ENCODE assay signal across 2 cellular contexts in the genomic region with DNA sequence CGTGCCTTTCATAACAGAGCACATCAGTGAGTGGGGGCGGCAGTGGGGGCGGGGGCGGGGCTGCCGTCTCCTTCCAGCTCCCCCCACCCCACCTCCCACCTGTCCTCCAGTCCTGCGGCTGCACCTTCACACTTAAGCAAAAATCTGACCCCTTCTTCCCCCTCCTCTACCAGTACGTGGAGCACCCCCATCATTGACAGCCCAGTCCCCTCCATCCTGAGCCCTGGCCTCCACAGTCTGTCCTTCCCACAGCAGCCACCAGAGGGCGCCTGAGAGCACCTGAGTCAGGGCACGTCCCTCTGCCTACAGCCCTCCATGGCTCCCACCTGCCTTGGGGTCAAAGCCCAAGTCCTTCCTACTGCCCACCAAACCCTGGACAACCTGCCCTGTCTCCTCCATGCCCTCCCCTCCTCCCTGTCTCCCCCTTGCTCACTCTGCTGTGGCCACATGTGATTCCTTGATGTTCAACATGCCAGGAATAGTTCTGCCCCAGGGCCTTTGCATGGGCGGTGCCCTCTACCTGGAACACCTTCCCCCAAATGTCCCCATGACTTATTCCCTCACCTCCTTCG.
A peak's percentile ranks its signal among the peaks of the same experiment; 100 is the strongest.
TF ChIP-seq lines count a peak whose summit lies in the region.

No MANE protein-coding gene starts in this region.

TF ChIP-seq in HEK293, 187 proteins besides CTCF, POLR2A, EP300 and RAD21 (continued from another document and continues in another):
- TF ChIP-seq, protein P1, sequence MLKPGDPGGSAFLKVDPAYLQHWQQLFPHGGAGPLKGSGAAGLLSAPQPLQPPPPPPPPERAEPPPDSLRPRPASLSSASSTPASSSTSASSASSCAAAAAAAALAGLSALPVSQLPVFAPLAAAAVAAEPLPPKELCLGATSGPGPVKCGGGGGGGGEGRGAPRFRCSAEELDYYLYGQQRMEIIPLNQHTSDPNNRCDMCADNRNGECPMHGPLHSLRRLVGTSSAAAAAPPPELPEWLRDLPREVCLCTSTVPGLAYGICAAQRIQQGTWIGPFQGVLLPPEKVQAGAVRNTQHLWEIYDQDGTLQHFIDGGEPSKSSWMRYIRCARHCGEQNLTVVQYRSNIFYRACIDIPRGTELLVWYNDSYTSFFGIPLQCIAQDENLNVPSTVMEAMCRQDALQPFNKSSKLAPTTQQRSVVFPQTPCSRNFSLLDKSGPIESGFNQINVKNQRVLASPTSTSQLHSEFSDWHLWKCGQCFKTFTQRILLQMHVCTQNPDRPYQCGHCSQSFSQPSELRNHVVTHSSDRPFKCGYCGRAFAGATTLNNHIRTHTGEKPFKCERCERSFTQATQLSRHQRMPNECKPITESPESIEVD (tag by site-specific recombination; IDR thresholded peaks at IDR 0.05) = no peak
- TF ChIP-seq ZFP41 (tag by site-specific recombination; IDR thresholded peaks at IDR 0.05; ENCODE audit: borderline replicate concordance) (peak; percentile 40; the same call in 1 of the 2 replicates), ZNF544 (tag by site-specific recombination; IDR thresholded peaks at IDR 0.05) (no peak), ZNF670 (tag by site-specific recombination; IDR thresholded peaks at IDR 0.05; ENCODE audit: low read depth) (no peak), ZNF707 (tag by site-specific recombination; IDR thresholded peaks at IDR 0.05) (no peak), IKZF3 (tag by site-specific recombination; IDR thresholded peaks at IDR 0.05) (no peak), ZNF274 (IDR thresholded peaks at IDR 0.05; ENCODE audit: low read length) (no peak), ZNF274 (tag by site-specific recombination; IDR thresholded peaks at IDR 0.05; ENCODE audit: borderline replicate concordance) (no peak), ZBTB48 (tag by site-specific recombination; IDR thresholded peaks at IDR 0.05) (peak; percentile 79; the same call in 1 of the 2 replicates), ZSCAN23 (tag by site-specific recombination; IDR thresholded peaks at IDR 0.05) (peak; percentile 54; the same call in 1 of the 2 replicates), SP2 (tag by site-specific recombination; IDR thresholded peaks at IDR 0.05) (no peak), MYNN (tag by site-specific recombination; IDR thresholded peaks at IDR 0.05; ENCODE audit: borderline replicate concordance) (no peak), ZNF133 (tag by site-specific recombination; IDR thresholded peaks at IDR 0.05) (peak; percentile 8; the same call in 1 of the 2 replicates), ZNF426 (tag by site-specific recombination; IDR thresholded peaks at IDR 0.05) (no peak), ZNF24 (tag by site-specific recombination; IDR thresholded peaks at IDR 0.05) (peak; percentile 80), HOXA7 (CRISPR knock-in tag; IDR thresholded peaks at IDR 0.05; ENCODE audit: borderline replicate concordance) (no peak), ZNF157 (tag by site-specific recombination; IDR thresholded peaks at IDR 0.05) (no peak), SP7 (tag by site-specific recombination; IDR thresholded peaks at IDR 0.05) (peak; percentile 82), YY1 (tag by site-specific recombination; IDR thresholded peaks at IDR 0.05) (peak; percentile 50; the same call in 1 of the 2 replicates), ZNF239 (tag by site-specific recombination; IDR thresholded peaks at IDR 0.05) (no peak; the same call in 1 of the 2 replicates), ZNF561 (tag by site-specific recombination; IDR thresholded peaks at IDR 0.05; ENCODE audit: borderline replicate concordance) (no peak)
- TF ChIP-seq, protein P2, sequence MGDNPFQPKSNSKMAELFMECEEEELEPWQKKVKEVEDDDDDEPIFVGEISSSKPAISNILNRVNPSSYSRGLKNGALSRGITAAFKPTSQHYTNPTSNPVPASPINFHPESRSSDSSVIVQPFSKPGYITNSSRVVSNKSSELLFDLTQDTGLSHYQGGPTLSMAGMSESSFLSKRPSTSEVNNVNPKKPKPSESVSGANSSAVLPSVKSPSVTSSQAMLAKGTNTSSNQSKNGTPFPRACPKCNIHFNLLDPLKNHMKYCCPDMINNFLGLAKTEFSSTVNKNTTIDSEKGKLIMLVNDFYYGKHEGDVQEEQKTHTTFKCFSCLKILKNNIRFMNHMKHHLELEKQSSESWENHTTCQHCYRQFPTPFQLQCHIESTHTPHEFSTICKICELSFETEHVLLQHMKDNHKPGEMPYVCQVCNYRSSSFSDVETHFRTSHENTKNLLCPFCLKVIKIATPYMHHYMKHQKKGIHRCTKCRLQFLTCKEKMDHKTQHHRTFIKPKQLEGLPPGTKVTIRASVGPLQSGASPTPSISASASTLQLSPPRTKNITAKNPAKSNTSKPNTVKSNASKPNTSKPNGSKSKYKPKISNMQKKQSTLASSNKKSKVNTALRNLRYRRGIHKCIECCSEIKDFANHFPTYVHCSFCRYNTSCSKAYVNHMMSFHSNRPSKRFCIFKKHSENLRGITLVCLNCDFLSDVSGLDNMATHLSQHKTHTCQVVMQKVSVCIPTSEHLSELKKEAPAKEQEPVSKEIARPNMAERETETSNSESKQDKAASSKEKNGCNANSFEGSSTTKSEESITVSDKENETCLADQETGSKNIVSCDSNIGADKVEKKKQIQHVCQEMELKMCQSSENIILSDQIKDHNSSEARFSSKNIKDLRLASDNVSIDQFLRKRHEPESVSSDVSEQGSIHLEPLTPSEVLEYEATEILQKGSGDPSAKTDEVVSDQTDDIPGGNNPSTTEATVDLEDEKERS (tag by site-specific recombination; IDR thresholded peaks at IDR 0.05) = peak; percentile 96
- TF ChIP-seq, protein P3, sequence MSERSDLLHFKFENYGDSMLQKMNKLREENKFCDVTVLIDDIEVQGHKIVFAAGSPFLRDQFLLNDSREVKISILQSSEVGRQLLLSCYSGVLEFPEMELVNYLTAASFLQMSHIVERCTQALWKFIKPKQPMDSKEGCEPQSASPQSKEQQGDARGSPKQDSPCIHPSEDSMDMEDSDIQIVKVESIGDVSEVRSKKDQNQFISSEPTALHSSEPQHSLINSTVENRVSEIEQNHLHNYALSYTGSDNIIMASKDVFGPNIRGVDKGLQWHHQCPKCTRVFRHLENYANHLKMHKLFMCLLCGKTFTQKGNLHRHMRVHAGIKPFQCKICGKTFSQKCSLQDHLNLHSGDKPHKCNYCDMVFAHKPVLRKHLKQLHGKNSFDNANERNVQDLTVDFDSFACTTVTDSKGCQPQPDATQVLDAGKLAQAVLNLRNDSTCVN (tag by site-specific recombination; optimal IDR thresholded peaks at IDR 0.05) = peak; percentile 23
- TF ChIP-seq, protein P4, sequence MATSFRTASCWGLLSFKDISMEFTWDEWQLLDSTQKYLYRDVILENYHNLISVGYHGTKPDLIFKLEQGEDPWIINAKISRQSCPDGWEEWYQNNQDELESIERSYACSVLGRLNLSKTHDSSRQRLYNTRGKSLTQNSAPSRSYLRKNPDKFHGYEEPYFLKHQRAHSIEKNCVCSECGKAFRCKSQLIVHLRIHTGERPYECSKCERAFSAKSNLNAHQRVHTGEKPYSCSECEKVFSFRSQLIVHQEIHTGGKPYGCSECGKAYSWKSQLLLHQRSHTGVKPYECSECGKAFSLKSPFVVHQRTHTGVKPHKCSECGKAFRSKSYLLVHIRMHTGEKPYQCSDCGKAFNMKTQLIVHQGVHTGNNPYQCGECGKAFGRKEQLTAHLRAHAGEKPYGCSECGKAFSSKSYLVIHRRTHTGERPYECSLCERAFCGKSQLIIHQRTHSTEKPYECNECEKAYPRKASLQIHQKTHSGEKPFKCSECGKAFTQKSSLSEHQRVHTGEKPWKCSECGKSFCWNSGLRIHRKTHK (tag by site-specific recombination; IDR thresholded peaks at IDR 0.05) = no peak

TF ChIP-seq in K562, 482 proteins besides CTCF, POLR2A, EP300 and RAD21 (continued from another document):
- TF ChIP-seq, protein P5, sequence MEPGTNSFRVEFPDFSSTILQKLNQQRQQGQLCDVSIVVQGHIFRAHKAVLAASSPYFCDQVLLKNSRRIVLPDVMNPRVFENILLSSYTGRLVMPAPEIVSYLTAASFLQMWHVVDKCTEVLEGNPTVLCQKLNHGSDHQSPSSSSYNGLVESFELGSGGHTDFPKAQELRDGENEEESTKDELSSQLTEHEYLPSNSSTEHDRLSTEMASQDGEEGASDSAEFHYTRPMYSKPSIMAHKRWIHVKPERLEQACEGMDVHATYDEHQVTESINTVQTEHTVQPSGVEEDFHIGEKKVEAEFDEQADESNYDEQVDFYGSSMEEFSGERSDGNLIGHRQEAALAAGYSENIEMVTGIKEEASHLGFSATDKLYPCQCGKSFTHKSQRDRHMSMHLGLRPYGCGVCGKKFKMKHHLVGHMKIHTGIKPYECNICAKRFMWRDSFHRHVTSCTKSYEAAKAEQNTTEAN (CRISPR knock-in tag; IDR thresholded peaks at IDR 0.05) = 0 out of 2 replicates have a peak, but pooled peaks have one; percentile 46
- TF ChIP-seq, protein P6, sequence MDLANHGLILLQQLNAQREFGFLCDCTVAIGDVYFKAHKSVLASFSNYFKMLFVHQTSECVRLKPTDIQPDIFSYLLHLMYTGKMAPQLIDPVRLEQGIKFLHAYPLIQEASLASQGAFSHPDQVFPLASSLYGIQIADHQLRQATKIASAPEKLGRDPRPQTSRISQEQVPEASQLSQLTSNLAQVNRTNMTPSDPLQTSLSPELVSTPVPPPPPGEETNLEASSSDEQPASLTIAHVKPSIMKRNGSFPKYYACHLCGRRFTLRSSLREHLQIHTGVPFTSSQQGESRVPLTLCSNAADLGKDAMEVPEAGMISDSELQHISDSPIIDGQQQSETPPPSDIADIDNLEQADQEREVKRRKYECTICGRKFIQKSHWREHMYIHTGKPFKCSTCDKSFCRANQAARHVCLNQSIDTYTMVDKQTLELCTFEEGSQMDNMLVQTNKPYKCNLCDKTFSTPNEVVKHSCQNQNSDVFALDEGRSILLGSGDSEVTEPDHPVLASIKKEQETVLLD (IDR thresholded peaks at IDR 0.05) = peak; percentile 37; the same call in 1 of the 2 replicates
- TF ChIP-seq ZBTB8A (IDR thresholded peaks at IDR 0.05; ENCODE audit: partially characterized antibody) (no peak), CBX3 (IDR thresholded peaks at IDR 0.05; ENCODE audit: borderline replicate concordance in 1 of 2, low read length in 2 of 2) (peak in 1 of 2 experiments; percentile 95; a peak in 2 of 3 replicates), HMG20B (CRISPR knock-in tag; IDR thresholded peaks at IDR 0.05) (no peak), SMAD3 (CRISPR knock-in tag; conservative IDR thresholded peaks at IDR 0.05) (no peak), ZNF282 (CRISPR knock-in tag; IDR thresholded peaks at IDR 0.05) (no peak), HMGN3 (IDR thresholded peaks at IDR 0.05; ENCODE audit: borderline replicate concordance, extremely low read depth, insufficient read length, low read depth, low read length) (no peak), ZNF76 (CRISPR knock-in tag; IDR thresholded peaks at IDR 0.05; ENCODE audit: borderline replicate concordance) (no peak), HDAC6 (IDR thresholded peaks at IDR 0.05; ENCODE audit: low read depth, low read length) (no peak), ESRRA (IDR thresholded peaks at IDR 0.05; ENCODE audit: borderline replicate concordance, low read depth) (peak; percentile 70), TFAM (CRISPR knock-in tag; conservative IDR thresholded peaks at IDR 0.05) (no peak), ZNF589 (CRISPR knock-in tag; IDR thresholded peaks at IDR 0.05; ENCODE audit: low read depth) (no peak), ZNF232 (CRISPR knock-in tag; IDR thresholded peaks at IDR 0.05) (no peak)
- TF ChIP-seq, protein P7, sequence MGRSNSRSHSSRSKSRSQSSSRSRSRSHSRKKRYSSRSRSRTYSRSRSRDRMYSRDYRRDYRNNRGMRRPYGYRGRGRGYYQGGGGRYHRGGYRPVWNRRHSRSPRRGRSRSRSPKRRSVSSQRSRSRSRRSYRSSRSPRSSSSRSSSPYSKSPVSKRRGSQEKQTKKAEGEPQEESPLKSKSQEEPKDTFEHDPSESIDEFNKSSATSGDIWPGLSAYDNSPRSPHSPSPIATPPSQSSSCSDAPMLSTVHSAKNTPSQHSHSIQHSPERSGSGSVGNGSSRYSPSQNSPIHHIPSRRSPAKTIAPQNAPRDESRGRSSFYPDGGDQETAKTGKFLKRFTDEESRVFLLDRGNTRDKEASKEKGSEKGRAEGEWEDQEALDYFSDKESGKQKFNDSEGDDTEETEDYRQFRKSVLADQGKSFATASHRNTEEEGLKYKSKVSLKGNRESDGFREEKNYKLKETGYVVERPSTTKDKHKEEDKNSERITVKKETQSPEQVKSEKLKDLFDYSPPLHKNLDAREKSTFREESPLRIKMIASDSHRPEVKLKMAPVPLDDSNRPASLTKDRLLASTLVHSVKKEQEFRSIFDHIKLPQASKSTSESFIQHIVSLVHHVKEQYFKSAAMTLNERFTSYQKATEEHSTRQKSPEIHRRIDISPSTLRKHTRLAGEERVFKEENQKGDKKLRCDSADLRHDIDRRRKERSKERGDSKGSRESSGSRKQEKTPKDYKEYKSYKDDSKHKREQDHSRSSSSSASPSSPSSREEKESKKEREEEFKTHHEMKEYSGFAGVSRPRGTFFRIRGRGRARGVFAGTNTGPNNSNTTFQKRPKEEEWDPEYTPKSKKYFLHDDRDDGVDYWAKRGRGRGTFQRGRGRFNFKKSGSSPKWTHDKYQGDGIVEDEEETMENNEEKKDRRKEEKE (IDR thresholded peaks at IDR 0.05; ENCODE audit: borderline replicate concordance in 1 of 2, control insufficient read depth in 1 of 2, low read depth in 2 of 2, low read length in 1 of 2) = no peak
